In genomic region chr4:100017627-100018310, GRCh38 we compare ENCODE assay signal across 12 cellular contexts.
DNase-seq lines count a peak whose midpoint lies in the region; ATAC-seq and TF ChIP-seq lines count a peak whose summit lies in the region.
"Had no signal": no experiment of that assay in that cellular context is flagged by ENCODE, and none has a peak within 500 bp of the region (broad histone marks: within the 10 kb centered on the region; RNA-seq: fewer than 3 reads in every experiment).

No MANE protein-coding gene starts in this region.

- peak; percentile 38 for DNase-seq in Caki2 (ENCODE audit: low read depth)
- DNase-seq in RWPE1 (ENCODE audit: low spot score) = peak; percentile 84
- no peak for DNase-seq in left colon
- no peak for DNase-seq in BE2C
- DNase-seq in DMS79 treated with DMSO at 0.1 percent for 48 hours (lab: John Stamatoyannopoulos, UW) = no peak
- DNase-seq in cerebellar cortex (ENCODE audit: low spot score) = no peak
- DNase-seq: brain microvascular endothelial cell, H9, psoas muscle had no signal

- POLR2A ChIA-PET in RWPE1 (lab: Yijun Ruan, JAX; ENCODE audit: low non-redundant PET) = no interaction called here

- peaks cover 8% of the 10 kb centered on the region for H3K4me1 ChIP-seq in BE2C
- H3K4me1 ChIP-seq: BLaER1, psoas muscle had no signal

- no peaks in the 10 kb centered on the region for H3K36me3 ChIP-seq in BE2C
- H3K36me3 ChIP-seq: BLaER1, brain microvascular endothelial cell had no signal

- no peak overlapping the region for H3K4me3 ChIP-seq in BE2C (ENCODE audit: low read depth, low read length)
- H3K4me3 ChIP-seq: BLaER1, psoas muscle had no signal

- no peak overlapping the region for H3K27ac ChIP-seq in RWPE1
- H3K27ac ChIP-seq: BLaER1, brain microvascular endothelial cell, psoas muscle had no signal

- intact Hi-C loops in left colon (cut with DNase I, micrococcal nuclease) = no loop called here

- H3K9me3 ChIP-seq in BE2C = no peaks in the 10 kb centered on the region
- H3K9me3 ChIP-seq: BLaER1, psoas muscle had no signal

- no peak for TF ChIP-seq CTCF in RWPE1 (conservative IDR thresholded peaks at IDR 0.05; ENCODE audit: low read depth)
- no peak for TF ChIP-seq CTCF in BE2C (IDR thresholded peaks at IDR 0.05; ENCODE audit: low read depth, low read length)

- peak; percentile 69 for ATAC-seq in GM19023 (IDR thresholded peaks at IDR 0.05; ENCODE audit: unreplicated experiment)
- ATAC-seq in HG03045 (IDR thresholded peaks at IDR 0.05; ENCODE audit: unreplicated experiment) = peak; percentile 68
- ATAC-seq in left colon = no peak
- ATAC-seq: psoas muscle had no signal

- CTCF ChIA-PET in RWPE1 (lab: Yijun Ruan, JAX) = interaction anchor here (0.7 kb wide), 1 partner anchor 883 kb away, joined by 3 read pairs; no protein-coding TSS in a partner anchor

- in situ Hi-C loops in Caki2 (cut with HindIII; ENCODE audit: low pct_unique_long_range_greater_than_20kb, low sequenced_read_pairs) = no loop called here

- H3K27me3 ChIP-seq in BE2C = no peaks in the 10 kb centered on the region
- H3K27me3 ChIP-seq: BLaER1, brain microvascular endothelial cell had no signal

Comparison
In these comparisons a context has a peak if more than half of its experiments do, and no peak if none do; other contexts are left out.
1. DNase-seq: peak in Caki2 (single experiment) and RWPE1 (single experiment); none in left colon (0 of 2), BE2C (single experiment), DMS79 treated with DMSO at 0.1 percent for 48 hours (single experiment) and cerebellar cortex (single experiment).